Comparison of ENCODE assay signal across 8 cellular contexts in the genomic region with DNA sequence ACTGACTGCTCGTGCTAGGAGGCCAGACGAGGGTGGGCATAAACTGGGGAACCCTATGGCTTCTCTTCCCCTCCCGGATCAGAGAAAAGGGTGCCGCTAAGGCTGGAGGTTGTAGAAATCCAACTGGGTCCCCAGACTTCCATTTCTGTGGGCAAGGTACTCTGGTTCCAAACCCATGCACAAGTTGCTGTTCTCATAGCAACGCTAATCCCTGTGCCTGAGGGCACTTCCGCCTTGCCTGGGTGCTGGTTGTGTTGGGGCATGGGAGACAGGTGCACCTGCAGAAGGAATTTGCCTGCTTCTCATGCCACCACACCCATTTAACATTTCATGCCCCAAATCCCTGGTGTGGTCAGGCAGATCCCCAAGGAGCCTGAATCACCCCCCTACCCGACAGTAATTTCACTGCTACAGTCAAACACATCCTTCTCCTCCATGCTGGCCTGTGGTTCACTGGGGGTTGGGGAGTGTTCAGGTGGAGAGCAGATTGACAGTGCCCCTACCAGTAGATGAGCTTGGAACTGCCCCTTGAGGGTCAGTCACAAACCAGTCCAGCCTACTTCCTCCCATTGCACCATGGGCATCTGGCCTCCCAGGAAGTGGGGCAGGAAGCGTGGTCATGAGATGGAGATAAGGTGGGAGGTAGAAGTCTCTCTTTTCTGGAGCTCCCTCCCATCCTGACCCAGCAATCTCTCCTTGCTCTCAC. TPM values are rescaled to one million over a fixed set of nuclear protein-coding genes. Genes with fewer than 3 reads are reported as not detected.
DNase-seq lines count a peak whose midpoint lies in the region; ATAC-seq and TF ChIP-seq lines count a peak whose summit lies in the region.

No MANE protein-coding gene starts in this region.

- H3K9me3 Mint-ChIP-seq in natural killer cell treated with Interleukin-12 subunit alpha and Interleukin-12 subunit beta and Interleukin-15 and Interleukin-18, amount 100 ng/mL, for 72 hours, result no peaks in the 10 kb centered on the region

- H3K36me3 Mint-ChIP-seq in natural killer cell treated with Interleukin-12 subunit alpha and Interleukin-12 subunit beta and Interleukin-15 and Interleukin-18, amount 100 ng/mL, for 72 hours, result peaks cover 8% of the 10 kb centered on the region

- peak overlapping the region; percentile 81 to 88 for H3K27ac Mint-ChIP-seq in natural killer cell treated with Interleukin-12 subunit alpha and Interleukin-12 subunit beta and Interleukin-15 and Interleukin-18, amount 100 ng/mL, for 72 hours

- peaks cover 37 to 39% of the 10 kb centered on the region in 2 donors for H3K4me1 Mint-ChIP-seq in natural killer cell treated with Interleukin-12 subunit alpha and Interleukin-12 subunit beta and Interleukin-15 and Interleukin-18, amount 100 ng/mL, for 72 hours (ENCODE audit: low read depth in 2 of 2)

- H3K27me3 Mint-ChIP-seq in natural killer cell treated with Interleukin-12 subunit alpha and Interleukin-12 subunit beta and Interleukin-15 and Interleukin-18, amount 100 ng/mL, for 72 hours, result no peaks in the 10 kb centered on the region

- DNase-seq in activated CD8-positive, alpha-beta memory T cell treated with anti-CD3 and anti-CD28 coated beads for 24 hours, result peak; percentile 70
- DNase-seq in activated CD8-positive, alpha-beta memory T cell treated with anti-CD3 and anti-CD28 coated beads, Interleukin-2, amount 50 U/mL, for 4 hours, result no peak
- peak; percentile 57 for DNase-seq in LHCN-M2 (ENCODE audit: low read depth)
- DNase-seq in UCSD-AML1 (lab: John Stamatoyannopoulos, UW; ENCODE audit: unreplicated experiment), result peak; percentile 58
- DNase-seq in epithelial cell of esophagus (ENCODE audit: low read depth), result peak; percentile 81
- DNase-seq in natural killer cell treated with Interleukin-12 subunit alpha and Interleukin-12 subunit beta and Interleukin-15 and Interleukin-18, amount 100 ng/mL, for 72 hours (ENCODE audit: low spot score), result no peak
- no peak for DNase-seq in NCI-H2227 treated with DMSO at 0.1 percent for 48 hours (lab: John Stamatoyannopoulos, UW)

- peak overlapping the region; percentile 97 for H3K4me3 Mint-ChIP-seq in natural killer cell treated with Interleukin-12 subunit alpha and Interleukin-12 subunit beta and Interleukin-15 and Interleukin-18, amount 100 ng/mL, for 72 hours

- peak overlapping the region; percentile 69 for H3K4me3 ChIP-seq in epithelial cell of esophagus (ENCODE audit: low read length)

- peak in 1 of 2 donors; percentile 37 for ATAC-seq in natural killer cell treated with Interleukin-12 subunit alpha and Interleukin-12 subunit beta and Interleukin-15 and Interleukin-18, amount 100 ng/mL, for 72 hours
- ATAC-seq in GM21786 (IDR thresholded peaks at IDR 0.05; ENCODE audit: unreplicated experiment), result no peak

- no peak for TF ChIP-seq CTCF in epithelial cell of esophagus (IDR thresholded peaks at IDR 0.05; ENCODE audit: insufficient read depth, low read depth, low read length, missing control alignments)

RNA-seq across cellular contexts. Expression of gene C2CD2L, which starts 1.2 kb away (rescaled TPM):
- total RNA-seq in LHCN-M2 (2014; rRNA removed), result 7.6 and 9.3 TPM in 2 replicates
- 6.9 TPM for polyA plus RNA-seq in LHCN-M2 (2012)
- 10 to 100 TPM; 37.9 to 58.4 TPM for total RNA-seq in natural killer cell treated with Interleukin-12 subunit alpha and Interleukin-12 subunit beta and Interleukin-15 and Interleukin-18, amount 100 ng/mL, for 72 hours

RNA-seq across cellular contexts. Expression of gene DPAGT1, which starts 6.7 kb away (rescaled TPM):
- 38.9 and 51.5 TPM in 2 replicates for total RNA-seq in LHCN-M2 (2014; rRNA removed)
- polyA plus RNA-seq in LHCN-M2 (2012), result 30.5 TPM
- total RNA-seq in natural killer cell treated with Interleukin-12 subunit alpha and Interleukin-12 subunit beta and Interleukin-15 and Interleukin-18, amount 100 ng/mL, for 72 hours, result 10 to 100 TPM; 51.9 to 96.2 TPM

RNA-seq across cellular contexts. Expression of gene HINFP, which starts 13.1 kb away (rescaled TPM):
- 9.0 and 11.1 TPM in 2 replicates for total RNA-seq in LHCN-M2 (2014; rRNA removed)
- 7.4 TPM for polyA plus RNA-seq in LHCN-M2 (2012)
- 10 to 100 TPM; 33.4 to 49.5 TPM for total RNA-seq in natural killer cell treated with Interleukin-12 subunit alpha and Interleukin-12 subunit beta and Interleukin-15 and Interleukin-18, amount 100 ng/mL, for 72 hours

RNA-seq across cellular contexts. Expression of gene HMBS, which starts 23.6 kb away (rescaled TPM):
- 10.4 and 13.4 TPM in 2 replicates for total RNA-seq in LHCN-M2 (2014; rRNA removed)
- 41.2 TPM for polyA plus RNA-seq in LHCN-M2 (2012)
- total RNA-seq in natural killer cell treated with Interleukin-12 subunit alpha and Interleukin-12 subunit beta and Interleukin-15 and Interleukin-18, amount 100 ng/mL, for 72 hours, result 10 to 100 TPM; 18.0 to 53.9 TPM

RNA-seq across cellular contexts. Expression of gene ABCG4, which starts 40.5 kb away (rescaled TPM):
- 0.06 TPM in 2 replicates for total RNA-seq in LHCN-M2 (2014; rRNA removed)
- 0.17 TPM for polyA plus RNA-seq in LHCN-M2 (2012)
- total RNA-seq in natural killer cell treated with Interleukin-12 subunit alpha and Interleukin-12 subunit beta and Interleukin-15 and Interleukin-18, amount 100 ng/mL, for 72 hours, result not detected

Comparison
In these comparisons a context has a peak if more than half of its experiments do, and no peak if none do; other contexts are left out.
1. DNase-seq: peak in activated CD8-positive, alpha-beta memory T cell treated with anti-CD3 and anti-CD28 coated beads for 24 hours (single experiment), LHCN-M2 (single experiment), UCSD-AML1 (single experiment) and epithelial cell of esophagus (single experiment); none in activated CD8-positive, alpha-beta memory T cell treated with anti-CD3 and anti-CD28 coated beads, Interleukin-2, amount 50 U/mL, for 4 hours (single experiment), natural killer cell treated with Interleukin-12 subunit alpha and Interleukin-12 subunit beta and Interleukin-15 and Interleukin-18, amount 100 ng/mL, for 72 hours (single experiment) and NCI-H2227 treated with DMSO at 0.1 percent for 48 hours (single experiment).